Comparison of ENCODE assay signal across 1 cellular context in genomic region chr17:76840884-76841775, GRCh38.
A peak's percentile ranks its signal among the peaks of the same experiment; 100 is the strongest.
TF ChIP-seq lines count a peak whose summit lies in the region.

No MANE protein-coding gene starts in this region.

TF ChIP-seq in H1, 55 proteins besides CTCF, POLR2A, EP300 and RAD21 (continued from another document):
- no peak for TF ChIP-seq GABPA (IDR thresholded peaks at IDR 0.05; ENCODE audit: borderline replicate concordance, insufficient read depth, low read length)
- TF ChIP-seq EGR1 (IDR thresholded peaks at IDR 0.05; ENCODE audit: borderline replicate concordance, low read depth, low read length): 0 out of 2 replicates have a peak, but pooled peaks have one; percentile 2
- TF ChIP-seq, protein P1, sequence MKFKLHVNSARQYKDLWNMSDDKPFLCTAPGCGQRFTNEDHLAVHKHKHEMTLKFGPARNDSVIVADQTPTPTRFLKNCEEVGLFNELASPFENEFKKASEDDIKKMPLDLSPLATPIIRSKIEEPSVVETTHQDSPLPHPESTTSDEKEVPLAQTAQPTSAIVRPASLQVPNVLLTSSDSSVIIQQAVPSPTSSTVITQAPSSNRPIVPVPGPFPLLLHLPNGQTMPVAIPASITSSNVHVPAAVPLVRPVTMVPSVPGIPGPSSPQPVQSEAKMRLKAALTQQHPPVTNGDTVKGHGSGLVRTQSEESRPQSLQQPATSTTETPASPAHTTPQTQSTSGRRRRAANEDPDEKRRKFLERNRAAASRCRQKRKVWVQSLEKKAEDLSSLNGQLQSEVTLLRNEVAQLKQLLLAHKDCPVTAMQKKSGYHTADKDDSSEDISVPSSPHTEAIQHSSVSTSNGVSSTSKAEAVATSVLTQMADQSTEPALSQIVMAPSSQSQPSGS (IDR thresholded peaks at IDR 0.05; ENCODE audit: low read length): no peak
- no peak for TF ChIP-seq NRF1 (IDR thresholded peaks at IDR 0.05; ENCODE audit: low read depth, low read length)
- peak; percentile 9 for TF ChIP-seq EZH2 (IDR thresholded peaks at IDR 0.05; ENCODE audit: low read depth, low read length, severe bottlenecking)
- TF ChIP-seq KDM1A (IDR thresholded peaks at IDR 0.05; ENCODE audit: borderline replicate concordance, low read length): no peak
